Comparison of ENCODE assay signal across 8 cellular contexts in genomic region chr2:234953116-234954031, GRCh38. TPM values are rescaled to one million over a fixed set of nuclear protein-coding genes. Genes with fewer than 3 reads are reported as not detected.
DNase-seq lines count a peak whose midpoint lies in the region; ATAC-seq and TF ChIP-seq lines count a peak whose summit lies in the region.

No MANE protein-coding gene starts in this region.

- ATAC-seq in RWPE2 (ENCODE audit: low read depth) (peak; percentile 32; the same call in 2 of the 3 replicates), HG03135 (IDR thresholded peaks at IDR 0.05; ENCODE audit: unreplicated experiment) (no peak)

- H3K4me1 Mint-ChIP-seq in glutamatergic neuron (ENCODE audit: low read depth, unreplicated experiment), result peaks cover 52% of the 10 kb centered on the region

- peak; percentile 77 for DNase-seq in ELF-1 (ENCODE audit: low read depth, low spot score)
- DNase-seq in RWPE2 (ENCODE audit: low spot score), result no peak
- no peak for DNase-seq in glutamatergic neuron
- peak; percentile 21 for DNase-seq in putamen (ENCODE audit: low spot score)
- DNase-seq in MV-4-11 (lab: John Stamatoyannopoulos, UW), result no peak
- DNase-seq in central memory CD4-positive, alpha-beta T cell, result no peak
- no peak for DNase-seq in H4 (ENCODE audit: low spot score)

- peak overlapping the region; percentile 95 for H3K4me3 Mint-ChIP-seq in glutamatergic neuron (ENCODE audit: unreplicated experiment)

- no peaks in the 10 kb centered on the region for H3K36me3 Mint-ChIP-seq in glutamatergic neuron (ENCODE audit: unreplicated experiment)

- peaks cover 12% of the 10 kb centered on the region for H3K27me3 Mint-ChIP-seq in glutamatergic neuron (ENCODE audit: unreplicated experiment)

- peaks cover 15% of the 10 kb centered on the region for H3K9me3 Mint-ChIP-seq in glutamatergic neuron (ENCODE audit: unreplicated experiment)

- peak overlapping the region; percentile 97 for H3K4me3 ChIP-seq in RWPE2 (ENCODE audit: severe bottlenecking)

- TF ChIP-seq CTCF in RWPE2 (IDR thresholded peaks at IDR 0.05; ENCODE audit: poor library complexity, severe bottlenecking), result no peak
- TF ChIP-seq CTCF in glutamatergic neuron (IDR thresholded peaks at IDR 0.05; ENCODE audit: partially characterized antibody, unreplicated experiment), result no peak

- peak overlapping the region; percentile 92 for H3K27ac Mint-ChIP-seq in glutamatergic neuron (ENCODE audit: unreplicated experiment)

- H3K27me3 ChIP-seq in RWPE2 (ENCODE audit: insufficient read depth, poor library complexity, severe bottlenecking), result no peaks in the 10 kb centered on the region

- H3K27ac ChIP-seq in RWPE2 (ENCODE audit: poor library complexity, severe bottlenecking), result peak overlapping the region; percentile 88

- no peaks in the 10 kb centered on the region for H3K9me3 ChIP-seq in RWPE2 (ENCODE audit: severe bottlenecking)

- H3K36me3 ChIP-seq in RWPE2 (ENCODE audit: low read depth), result peaks cover 10% of the 10 kb centered on the region; the same call in 1 of the 2 replicates

- peaks cover 59% of the 10 kb centered on the region for H3K4me1 ChIP-seq in RWPE2 (ENCODE audit: insufficient read depth, poor library complexity, severe bottlenecking)

RNA-seq across cellular contexts. Expression of gene SH3BP4, which starts 1.6 kb away (rescaled TPM):
- total RNA-seq in glutamatergic neuron (ENCODE audit: unreplicated experiment), result 59.3 TPM
- 63.9 and 78.6 TPM in 2 replicates for total RNA-seq in H4 (2014; rRNA removed; shearing (Covaris generic))

Comparison
In these comparisons a context has a peak if more than half of its experiments do, and no peak if none do; other contexts are left out.
1. DNase-seq: peak in ELF-1 (single experiment) and putamen (single experiment); none in RWPE2 (single experiment), glutamatergic neuron (single experiment), MV-4-11 (single experiment), central memory CD4-positive, alpha-beta T cell (single experiment) and H4 (single experiment).